1 cellular context compared by ENCODE assay signal in genomic region chr11:118434553-118435232, GRCh38.
TF ChIP-seq lines count a peak whose summit lies in the region.

No MANE protein-coding gene starts in this region.

TF ChIP-seq in SK-N-SH, 30 proteins besides CTCF, POLR2A, EP300 and RAD21 (continued from another document):
- TF ChIP-seq ZBTB33 (IDR thresholded peaks at IDR 0.05; ENCODE audit: borderline replicate concordance, low read depth) (no peak), TAF1 (IDR thresholded peaks at IDR 0.05; ENCODE audit: borderline replicate concordance, low read depth, low read length) (peak; percentile 29; the same call in 1 of the 2 replicates), IRF3 (IDR thresholded peaks at IDR 0.05; ENCODE audit: low read depth, low read length) (no peak), SIN3A (IDR thresholded peaks at IDR 0.05; ENCODE audit: borderline replicate concordance, low read depth, low read length) (0 out of 2 replicates have a peak, but pooled peaks have one; percentile 25)
